ENCODE assay signal across 9 cellular contexts in genomic region chr6:7424967-7425807, GRCh38. TPM values are rescaled to one million over a fixed set of nuclear protein-coding genes. Genes with fewer than 3 reads are reported as not detected.
DNase-seq lines count a peak whose midpoint lies in the region; TF ChIP-seq lines count a peak whose summit lies in the region.
"Had no signal": no experiment of that assay in that cellular context is flagged by ENCODE, and none has a peak within 500 bp of the region (broad histone marks: within the 10 kb centered on the region; RNA-seq: fewer than 3 reads in every experiment).

No MANE protein-coding gene starts in this region.

- intact Hi-C loops in prostate gland (cut with DNase I) = no loop called here

- CTCF ChIA-PET in GM10248 (lab: Yijun Ruan, JAX) = interaction anchor here (0.9 to 1.4 kb wide), 2 partner anchors 10 to 17 kb away, joined by 4 to 5 read pairs; no protein-coding TSS in a partner anchor

- POLR2A ChIA-PET in GM10248 (lab: Yijun Ruan, JAX) = no interaction called here

- H3K4me1 ChIP-seq in prostate gland (replicated peaks) = no peaks in the 10 kb centered on the region
- H3K4me1 ChIP-seq: SJSA1 had no signal

- H3K36me3 ChIP-seq in prostate gland = no peaks in the 10 kb centered on the region
- H3K36me3 ChIP-seq: SJSA1 had no signal

- no peaks in the 10 kb centered on the region for H3K9me3 ChIP-seq in prostate gland
- H3K9me3 ChIP-seq: SJSA1 had no signal

- H3K27ac ChIP-seq in prostate gland = no peak overlapping the region
- H3K27ac ChIP-seq: SJSA1 had no signal

- no peak for TF ChIP-seq POLR2A in prostate gland (IDR thresholded peaks at IDR 0.05)

- DNase-seq in NCI-H748 treated with DMSO at 0.1 percent for 48 hours (lab: John Stamatoyannopoulos, UW) (peak; percentile 38), fibroblast of peridontal ligament (ENCODE audit: extremely low read depth) (peak; percentile 75), prostate gland (ENCODE audit: low spot score) (peak; percentile 38), GM10248 (ENCODE audit: extremely low spot score) (no peak), ureter (ENCODE audit: low spot score) (no peak), occipital lobe (lab: John Stamatoyannopoulos, UW) (no peak)
- DNase-seq in activated effector memory CD4-positive, alpha-beta T cell treated with Interleukin-2 at 50 U/mL for 16 hours = no peak

- WGBS in prostate gland = 85% methylated on average over 22 of the region's 25 CpGs

- H3K27me3 ChIP-seq in prostate gland (replicated peaks; ENCODE audit: insufficient read depth) = no peaks in the 10 kb centered on the region
- H3K27me3 ChIP-seq: SJSA1 had no signal

- no peak overlapping the region for H3K4me3 ChIP-seq in prostate gland
- H3K4me3 ChIP-seq: SJSA1 had no signal

- TF ChIP-seq CTCF in GM12873 (IDR thresholded peaks at IDR 0.05; ENCODE audit: insufficient read depth, low read depth, low read length, missing control alignments) (peak; percentile 33), prostate gland (IDR thresholded peaks at IDR 0.05) (peak; percentile 15 to 68 (median 48)), GM10248 (IDR thresholded peaks at IDR 0.05; ENCODE audit: control extremely low read depth, extremely low read depth, low read depth, missing control alignments) (no peak)

RNA-seq across cellular contexts. Expression of gene RIOK1, which starts 35.6 kb away (rescaled TPM):
- total RNA-seq in prostate gland (10 to 100 TPM; 17.5 to 25.8 TPM), ureter (25.6 TPM), occipital lobe (31.5 TPM)

RNA-seq across cellular contexts. Expression of gene CAGE1, which starts 35.6 kb away (rescaled TPM):
- 1 to 10 TPM in 1 of 2 donors, under 1 TPM in 1; 0.09 to 1.2 TPM for total RNA-seq in prostate gland
- not detected for total RNA-seq in ureter
- under 0.01 TPM for total RNA-seq in occipital lobe

Comparison
In these comparisons a context has a peak if more than half of its experiments do, and no peak if none do; other contexts are left out.
1. DNase-seq: peak in NCI-H748 treated with DMSO at 0.1 percent for 48 hours (single experiment), fibroblast of peridontal ligament (single experiment) and prostate gland (single experiment); none in activated effector memory CD4-positive, alpha-beta T cell treated with Interleukin-2 at 50 U/mL for 16 hours (single experiment), GM10248 (single experiment), ureter (single experiment) and occipital lobe (single experiment).